25 cellular contexts compared by ENCODE assay signal in the genomic region with DNA sequence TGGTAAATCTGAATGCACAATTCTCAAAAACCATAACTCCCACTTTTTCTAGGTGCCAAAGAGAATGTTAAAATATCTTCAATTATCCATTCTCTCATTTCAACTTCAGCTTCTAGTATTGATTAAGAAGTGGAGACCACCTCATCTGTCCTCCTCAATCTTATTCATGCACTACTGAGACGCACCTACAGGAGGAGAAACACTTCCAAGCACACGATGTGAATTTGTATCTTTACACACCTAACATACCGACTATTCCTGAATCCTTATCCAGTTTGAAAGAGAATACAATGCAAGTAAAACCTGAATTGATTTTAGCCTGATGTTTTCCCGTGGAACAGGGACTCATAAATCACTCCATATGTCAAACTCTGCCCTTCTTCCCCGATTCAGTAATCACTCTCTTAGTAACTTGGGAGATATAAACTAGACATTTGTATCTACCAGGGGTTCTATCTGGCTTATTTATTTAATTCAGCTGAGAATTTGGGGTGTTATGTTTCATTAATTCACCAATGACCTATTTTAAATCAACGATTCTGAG.
A peak's percentile ranks its signal among the peaks of the same experiment; 100 is the strongest.
DNase-seq lines count a peak whose midpoint lies in the region; ATAC-seq and TF ChIP-seq lines count a peak whose summit lies in the region.
"Had no signal": no experiment of that assay in that cellular context is flagged by ENCODE, and none has a peak within 500 bp of the region (broad histone marks: within the 10 kb centered on the region; RNA-seq: fewer than 3 reads in every experiment).

No MANE protein-coding gene starts in this region.

- in situ Hi-C loops in astrocyte of the spinal cord (cut with HindIII; ENCODE audit: low sequenced_read_pairs): no loop called here

- peak; percentile 10; the same call in 1 of the 2 replicates for TF ChIP-seq CTCF in SK-N-SH (IDR thresholded peaks at IDR 0.05)
- TF ChIP-seq CTCF in astrocyte of the spinal cord (IDR thresholded peaks at IDR 0.05; ENCODE audit: low read depth, low read length): peak; percentile 3
- TF ChIP-seq CTCF in fibroblast of the aortic adventitia (IDR thresholded peaks at IDR 0.05; ENCODE audit: insufficient read depth, low read length): peak; percentile 40
- TF ChIP-seq CTCF in thoracic aorta (IDR thresholded peaks at IDR 0.05): peak; percentile 18
- TF ChIP-seq CTCF in lower lobe of right lung (IDR thresholded peaks at IDR 0.05): no peak

- no peak for TF ChIP-seq EP300 in SK-N-SH (IDR thresholded peaks at IDR 0.05; ENCODE audit: borderline replicate concordance in 1 of 2, low read depth in 1 of 2, low read length in 1 of 2)

- H3K36me3 ChIP-seq in SK-N-SH (replicated peaks in 1 of 2; ENCODE audit: control insufficient read depth in 1 of 2, insufficient read depth in 2 of 2, low read length in 1 of 2) (no peaks in the 10 kb centered on the region), thoracic aorta (no peaks in the 10 kb centered on the region), lower lobe of right lung (no peaks in the 10 kb centered on the region)
- H3K36me3 ChIP-seq: ascending aorta, gastrocnemius medialis had no signal

- H3F3A ChIP-seq in SK-N-SH (replicated peaks; ENCODE audit: insufficient read depth): no peaks in the 10 kb centered on the region

- no peaks in the 10 kb centered on the region for H3K79me2 ChIP-seq in SK-N-SH (ENCODE audit: insufficient read depth)
- H3K79me2 ChIP-seq: hepatocyte had no signal

- no peak overlapping the region for H3K4me2 ChIP-seq in SK-N-SH
- H3K4me2 ChIP-seq: hepatocyte had no signal

- no peak for DNase-seq in SK-N-SH
- DNase-seq in astrocyte of the spinal cord (ENCODE audit: low read depth, low spot score): no peak
- DNase-seq in fibroblast of the aortic adventitia (ENCODE audit: low read depth): no peak
- DNase-seq in thoracic aorta (ENCODE audit: low spot score): no peak
- DNase-seq in NCI-H187 (lab: John Stamatoyannopoulos, UW): no peak
- DNase-seq in lower lobe of right lung: no peak
- DNase-seq: activated CD4-positive, alpha-beta T cell treated with anti-CD3 and anti-CD28 coated beads for 36 hours; activated CD8-positive, alpha-beta T cell treated with anti-CD3 and anti-CD28 coated beads, Interleukin-2, amount 10 ng/mL, durations not matched to agents 7 days and 5 days; CD4-positive, alpha-beta memory T cell; EL; erythroblast; gastrocnemius medialis; H7; KBM-7; left cardiac atrium; naive B cell; NCI-H1436; NCI-H446; stimulated activated naive CD8-positive, alpha-beta T cell treated with anti-CD3 and anti-CD28 coated beads, Interleukin-15, Interleukin-2, amounts not matched to agents 100 U/mL and 50 U/mL, for 24 hours had no signal

- H3K4me3 ChIP-seq in SK-N-SH (ENCODE audit: low read depth in 2 of 2, low read length in 1 of 2) (no peak overlapping the region), astrocyte of the spinal cord (ENCODE audit: low read depth, low read length) (no peak overlapping the region), fibroblast of the aortic adventitia (ENCODE audit: low read depth, low read length) (no peak overlapping the region), thoracic aorta (no peak overlapping the region), lower lobe of right lung (no peak overlapping the region)
- H3K4me3 ChIP-seq: ascending aorta, gastrocnemius medialis, hepatocyte, SK-N-MC had no signal

- no peak for ATAC-seq in SK-N-SH treated with all-trans-retinoic acid at 6 μM for 48 hours
- no peak for ATAC-seq in thoracic aorta (ENCODE audit: insufficient number of reproducible peaks, low FRiP score, low read depth)
- ATAC-seq in GM21367 (IDR thresholded peaks at IDR 0.05; ENCODE audit: unreplicated experiment): no peak
- ATAC-seq in lower lobe of right lung: no peak
- ATAC-seq: activated CD4-positive, alpha-beta T cell treated with anti-CD3 and anti-CD28 coated beads for 36 hours; activated CD8-positive, alpha-beta T cell treated with anti-CD3 and anti-CD28 coated beads, Interleukin-2, amount 10 ng/mL, durations not matched to agents 7 days and 5 days; gastrocnemius medialis; left cardiac atrium; stimulated activated naive CD8-positive, alpha-beta T cell treated with anti-CD3 and anti-CD28 coated beads, Interleukin-15, Interleukin-2, amounts not matched to agents 100 U/mL and 50 U/mL, for 24 hours had no signal

- no peaks in the 10 kb centered on the region for H4K20me1 ChIP-seq in SK-N-SH (ENCODE audit: insufficient read depth)

- H2AFZ ChIP-seq in SK-N-SH (ENCODE audit: low read depth): no peak overlapping the region
- H2AFZ ChIP-seq: hepatocyte had no signal

- POLR2A ChIA-PET in SK-N-SH (lab: Yijun Ruan, JAX): no interaction called here

- H3K4me1 ChIP-seq in SK-N-SH (ENCODE audit: control insufficient read depth in 1 of 2, insufficient read depth in 2 of 2, low read depth in 1 of 2, low read length in 1 of 2): no peaks in the 10 kb centered on the region
- no peaks in the 10 kb centered on the region for H3K4me1 ChIP-seq in thoracic aorta (ENCODE audit: control insufficient read depth in 1 of 2, low read depth in 2 of 2)
- no peaks in the 10 kb centered on the region for H3K4me1 ChIP-seq in lower lobe of right lung
- H3K4me1 ChIP-seq: ascending aorta, gastrocnemius medialis had no signal

- H3K9ac ChIP-seq in SK-N-SH: no peak overlapping the region

- CTCF ChIA-PET in SK-N-SH (lab: Yijun Ruan, JAX): interaction anchor here (0.5 to 1.1 kb wide), 2 partner anchors 19 to 544 kb away, joined by 4 read pairs; no protein-coding TSS in a partner anchor

- no peak for TF ChIP-seq RAD21 in SK-N-SH (IDR thresholded peaks at IDR 0.05; ENCODE audit: low read length)

- WGBS in SK-N-SH (ENCODE audit: low lambda C conversion rate): 71% methylated on average over 6 of the region's 6 CpGs

- H3K9me3 ChIP-seq in SK-N-SH (no peaks in the 10 kb centered on the region), thoracic aorta (no peaks in the 10 kb centered on the region), lower lobe of right lung (no peaks in the 10 kb centered on the region)
- H3K9me3 ChIP-seq: ascending aorta, gastrocnemius medialis had no signal

- H3K9me2 ChIP-seq in SK-N-SH: no peaks in the 10 kb centered on the region

- intact Hi-C loops in lower lobe of right lung (cut with DNase I): no loop called here

- H3K27me3 ChIP-seq in SK-N-SH (ENCODE audit: insufficient read depth) (no peaks in the 10 kb centered on the region), thoracic aorta (replicated peaks; ENCODE audit: insufficient read depth) (no peaks in the 10 kb centered on the region), lower lobe of right lung (ENCODE audit: low read depth) (no peaks in the 10 kb centered on the region)
- H3K27me3 ChIP-seq: ascending aorta, gastrocnemius medialis, hepatocyte had no signal

- H3K27ac ChIP-seq in SK-N-SH (ENCODE audit: low read depth in 2 of 2, low read length in 1 of 2): no peak overlapping the region
- H3K27ac ChIP-seq in thoracic aorta: no peak overlapping the region
- H3K27ac ChIP-seq in lower lobe of right lung: no peak overlapping the region
- H3K27ac ChIP-seq: 22Rv1, ascending aorta, gastrocnemius medialis, hepatocyte had no signal

TF ChIP-seq in SK-N-SH, 30 proteins besides CTCF, POLR2A, EP300 and RAD21:
- TF ChIP-seq EZH2phosphoT487 (IDR thresholded peaks at IDR 0.05; ENCODE audit: borderline replicate concordance, low read depth) (no peak), YY1 (IDR thresholded peaks at IDR 0.05; ENCODE audit: low read depth) (no peak), JUND (IDR thresholded peaks at IDR 0.05) (no peak), GABPA (IDR thresholded peaks at IDR 0.05; ENCODE audit: low read depth) (no peak), ELF1 (IDR thresholded peaks at IDR 0.05) (no peak), RCOR1 (IDR thresholded peaks at IDR 0.05; ENCODE audit: low read length) (no peak), SMC3 (IDR thresholded peaks at IDR 0.05; ENCODE audit: low read depth, low read length) (no peak), TEAD4 (IDR thresholded peaks at IDR 0.05; ENCODE audit: borderline replicate concordance, insufficient read depth) (no peak)
- TF ChIP-seq, protein P1, sequence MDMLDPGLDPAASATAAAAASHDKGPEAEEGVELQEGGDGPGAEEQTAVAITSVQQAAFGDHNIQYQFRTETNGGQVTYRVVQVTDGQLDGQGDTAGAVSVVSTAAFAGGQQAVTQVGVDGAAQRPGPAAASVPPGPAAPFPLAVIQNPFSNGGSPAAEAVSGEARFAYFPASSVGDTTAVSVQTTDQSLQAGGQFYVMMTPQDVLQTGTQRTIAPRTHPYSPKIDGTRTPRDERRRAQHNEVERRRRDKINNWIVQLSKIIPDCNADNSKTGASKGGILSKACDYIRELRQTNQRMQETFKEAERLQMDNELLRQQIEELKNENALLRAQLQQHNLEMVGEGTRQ (IDR thresholded peaks at IDR 0.05; ENCODE audit: borderline replicate concordance, low read depth, low read length): no peak

TF ChIP-seq in SK-N-SH treated with all-trans-retinoic acid at 6 μM for 48 hours, 23 proteins besides CTCF, POLR2A, EP300 and RAD21 (continues in another document):
- TF ChIP-seq ZNF70 (CRISPR knock-in tag; IDR thresholded peaks at IDR 0.05): no peak
- TF ChIP-seq, protein P2, sequence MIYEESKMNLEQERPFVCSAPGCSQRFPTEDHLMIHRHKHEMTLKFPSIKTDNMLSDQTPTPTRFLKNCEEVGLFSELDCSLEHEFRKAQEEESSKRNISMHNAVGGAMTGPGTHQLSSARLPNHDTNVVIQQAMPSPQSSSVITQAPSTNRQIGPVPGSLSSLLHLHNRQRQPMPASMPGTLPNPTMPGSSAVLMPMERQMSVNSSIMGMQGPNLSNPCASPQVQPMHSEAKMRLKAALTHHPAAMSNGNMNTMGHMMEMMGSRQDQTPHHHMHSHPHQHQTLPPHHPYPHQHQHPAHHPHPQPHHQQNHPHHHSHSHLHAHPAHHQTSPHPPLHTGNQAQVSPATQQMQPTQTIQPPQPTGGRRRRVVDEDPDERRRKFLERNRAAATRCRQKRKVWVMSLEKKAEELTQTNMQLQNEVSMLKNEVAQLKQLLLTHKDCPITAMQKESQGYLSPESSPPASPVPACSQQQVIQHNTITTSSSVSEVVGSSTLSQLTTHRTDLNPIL (CRISPR knock-in tag; IDR thresholded peaks at IDR 0.05; ENCODE audit: low read depth): no peak
- TF ChIP-seq, protein P3, sequence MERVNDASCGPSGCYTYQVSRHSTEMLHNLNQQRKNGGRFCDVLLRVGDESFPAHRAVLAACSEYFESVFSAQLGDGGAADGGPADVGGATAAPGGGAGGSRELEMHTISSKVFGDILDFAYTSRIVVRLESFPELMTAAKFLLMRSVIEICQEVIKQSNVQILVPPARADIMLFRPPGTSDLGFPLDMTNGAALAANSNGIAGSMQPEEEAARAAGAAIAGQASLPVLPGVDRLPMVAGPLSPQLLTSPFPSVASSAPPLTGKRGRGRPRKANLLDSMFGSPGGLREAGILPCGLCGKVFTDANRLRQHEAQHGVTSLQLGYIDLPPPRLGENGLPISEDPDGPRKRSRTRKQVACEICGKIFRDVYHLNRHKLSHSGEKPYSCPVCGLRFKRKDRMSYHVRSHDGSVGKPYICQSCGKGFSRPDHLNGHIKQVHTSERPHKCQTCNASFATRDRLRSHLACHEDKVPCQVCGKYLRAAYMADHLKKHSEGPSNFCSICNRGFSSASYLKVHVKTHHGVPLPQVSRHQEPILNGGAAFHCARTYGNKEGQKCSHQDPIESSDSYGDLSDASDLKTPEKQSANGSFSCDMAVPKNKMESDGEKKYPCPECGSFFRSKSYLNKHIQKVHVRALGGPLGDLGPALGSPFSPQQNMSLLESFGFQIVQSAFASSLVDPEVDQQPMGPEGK (CRISPR knock-in tag; IDR thresholded peaks at IDR 0.05; ENCODE audit: borderline replicate concordance): no peak
